2 cellular contexts compared by ENCODE assay signal in genomic region chr1:29525941-29526340, GRCh38.
TF ChIP-seq lines count a peak whose summit lies in the region.

No MANE protein-coding gene starts in this region.

TF ChIP-seq in H1, 55 proteins besides CTCF, POLR2A, EP300 and RAD21 (continued from another document):
- no peak for TF ChIP-seq MAX (IDR thresholded peaks at IDR 0.05)
TF ChIP-seq in H1: peak in this region for 0.

TF ChIP-seq in SK-N-SH treated with all-trans-retinoic acid at 6 μM for 48 hours, 23 proteins besides CTCF, POLR2A, EP300 and RAD21 (continued from another document):
- TF ChIP-seq PATZ1 (CRISPR knock-in tag; IDR thresholded peaks at IDR 0.05; ENCODE audit: borderline replicate concordance) (no peak), TOX (CRISPR knock-in tag; IDR thresholded peaks at IDR 0.05; ENCODE audit: borderline replicate concordance) (no peak), ARNTL (CRISPR knock-in tag; IDR thresholded peaks at IDR 0.05; ENCODE audit: borderline replicate concordance, low read depth) (no peak), BACH2 (CRISPR knock-in tag; IDR thresholded peaks at IDR 0.05; ENCODE audit: borderline replicate concordance) (no peak), PPARA (CRISPR knock-in tag; IDR thresholded peaks at IDR 0.05; ENCODE audit: borderline replicate concordance) (no peak), GLIS3 (CRISPR knock-in tag; IDR thresholded peaks at IDR 0.05) (no peak), ZFP3 (CRISPR knock-in tag; IDR thresholded peaks at IDR 0.05) (no peak), ZFP30 (CRISPR knock-in tag; IDR thresholded peaks at IDR 0.05) (no peak), SNAI2 (CRISPR knock-in tag; IDR thresholded peaks at IDR 0.05) (no peak)
- TF ChIP-seq, protein P1, sequence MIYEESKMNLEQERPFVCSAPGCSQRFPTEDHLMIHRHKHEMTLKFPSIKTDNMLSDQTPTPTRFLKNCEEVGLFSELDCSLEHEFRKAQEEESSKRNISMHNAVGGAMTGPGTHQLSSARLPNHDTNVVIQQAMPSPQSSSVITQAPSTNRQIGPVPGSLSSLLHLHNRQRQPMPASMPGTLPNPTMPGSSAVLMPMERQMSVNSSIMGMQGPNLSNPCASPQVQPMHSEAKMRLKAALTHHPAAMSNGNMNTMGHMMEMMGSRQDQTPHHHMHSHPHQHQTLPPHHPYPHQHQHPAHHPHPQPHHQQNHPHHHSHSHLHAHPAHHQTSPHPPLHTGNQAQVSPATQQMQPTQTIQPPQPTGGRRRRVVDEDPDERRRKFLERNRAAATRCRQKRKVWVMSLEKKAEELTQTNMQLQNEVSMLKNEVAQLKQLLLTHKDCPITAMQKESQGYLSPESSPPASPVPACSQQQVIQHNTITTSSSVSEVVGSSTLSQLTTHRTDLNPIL (CRISPR knock-in tag; IDR thresholded peaks at IDR 0.05; ENCODE audit: low read depth) = no peak
- TF ChIP-seq, protein P2, sequence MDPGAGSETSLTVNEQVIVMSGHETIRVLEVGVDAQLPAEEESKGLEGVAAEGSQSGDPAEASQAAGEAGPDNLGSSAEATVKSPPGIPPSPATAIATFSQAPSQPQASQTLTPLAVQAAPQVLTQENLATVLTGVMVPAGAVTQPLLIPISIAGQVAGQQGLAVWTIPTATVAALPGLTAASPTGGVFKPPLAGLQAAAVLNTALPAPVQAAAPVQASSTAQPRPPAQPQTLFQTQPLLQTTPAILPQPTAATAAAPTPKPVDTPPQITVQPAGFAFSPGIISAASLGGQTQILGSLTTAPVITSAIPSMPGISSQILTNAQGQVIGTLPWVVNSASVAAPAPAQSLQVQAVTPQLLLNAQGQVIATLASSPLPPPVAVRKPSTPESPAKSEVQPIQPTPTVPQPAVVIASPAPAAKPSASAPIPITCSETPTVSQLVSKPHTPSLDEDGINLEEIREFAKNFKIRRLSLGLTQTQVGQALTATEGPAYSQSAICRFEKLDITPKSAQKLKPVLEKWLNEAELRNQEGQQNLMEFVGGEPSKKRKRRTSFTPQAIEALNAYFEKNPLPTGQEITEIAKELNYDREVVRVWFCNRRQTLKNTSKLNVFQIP (CRISPR knock-in tag; IDR thresholded peaks at IDR 0.05; ENCODE audit: borderline replicate concordance, low read depth) = no peak
